Comparison of ENCODE assay signal across 24 cellular contexts in the genomic region with DNA sequence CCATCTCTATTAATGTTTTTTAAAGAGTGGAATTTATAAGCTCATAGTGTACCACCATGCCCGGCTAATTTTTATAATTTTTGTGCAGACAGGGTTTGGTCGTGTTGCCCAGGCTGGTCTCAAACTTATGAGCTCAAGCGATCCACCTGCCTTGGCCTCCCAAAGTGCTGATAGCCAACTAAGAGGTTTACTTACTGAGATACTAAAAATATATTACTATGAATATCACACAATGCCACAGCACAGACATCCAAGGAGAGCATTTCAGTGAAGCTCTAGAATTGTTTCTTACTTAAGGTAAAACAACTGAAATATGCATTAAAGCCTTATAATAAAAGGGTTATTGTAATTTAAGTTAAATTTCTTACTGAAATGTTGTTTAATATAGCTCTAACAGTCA.
"Had no signal": no experiment of that assay in that cellular context is flagged by ENCODE, and none has a peak within 500 bp of the region (broad histone marks: within the 10 kb centered on the region; RNA-seq: fewer than 3 reads in every experiment).

No MANE protein-coding gene starts in this region.

- ATAC-seq: activated naive CD4-positive, alpha-beta T cell treated with anti-CD3 and anti-CD28 coated beads, Interleukin-2, amount 50 U/mL, for 72 hours; activated T-cell treated with anti-CD3 and anti-CD28 coated beads, Interleukin-2, amount 50 U/mL, for 4 hours; effector memory CD8-positive, alpha-beta T cell; mucosa of descending colon; WTC11 had no signal

- H3K36me3 ChIP-seq: neutrophil, ovary, spleen had no signal

- DNase-seq: activated CD4-positive, alpha-beta memory T cell treated with anti-CD3 and anti-CD28 coated beads, Interleukin-2, amount 10 ng/mL, durations not matched to agents 7 days and 5 days; activated CD4-positive, alpha-beta T cell treated with anti-CD3 and anti-CD28 coated beads for 1 hour; activated CD4-positive, alpha-beta T cell treated with anti-CD3 and anti-CD28 coated beads, Interleukin-2, amount 10 ng/mL, durations not matched to agents 7 days and 5 days; activated CD8-positive, alpha-beta memory T cell treated with anti-CD3 and anti-CD28 coated beads, Interleukin-2, amount 50 U/mL, for 48 hours; activated naive CD4-positive, alpha-beta T cell; activated T-cell treated with anti-CD3 and anti-CD28 coated beads, Interleukin-2, amount 50 U/mL, for 4 hours; anterior cingulate cortex; cortex of kidney; effector memory CD8-positive, alpha-beta T cell; erythroblast; head of caudate nucleus; mucosa of descending colon; naive B cell; nephron progenitor cell; ovary; retina; spleen; stimulated activated naive CD4-positive, alpha-beta T cell treated with Interleukin-2 at 50 U/mL for 16 hours; T-helper 2 cell had no signal

- H3K27ac ChIP-seq: neutrophil, ovary, spleen, tibial nerve had no signal

- H3K4me3 ChIP-seq: lung, mucosa of descending colon, ovary, spleen, tibial nerve had no signal

- H3K27me3 ChIP-seq: neutrophil, ovary, spleen, tibial nerve had no signal

- H3K9me3 ChIP-seq: mucosa of descending colon, neutrophil, ovary, spleen, tibial nerve had no signal

- H3K4me1 ChIP-seq: spleen, tibial nerve had no signal
